Comparison of ENCODE assay signal across 8 cellular contexts in genomic region chr12:122871851-122872785, GRCh38. TPM values are rescaled to one million over a fixed set of nuclear protein-coding genes. Genes with fewer than 3 reads are reported as not detected.
DNase-seq lines count a peak whose midpoint lies in the region; ATAC-seq and TF ChIP-seq lines count a peak whose summit lies in the region.

No MANE protein-coding gene starts in this region.

- no peaks in the 10 kb centered on the region for H3K27me3 Mint-ChIP-seq in CD4-positive, alpha-beta T cell

- peak overlapping the region; percentile 18 for H3K27ac ChIP-seq in CD4-positive, alpha-beta T cell (ENCODE audit: low read depth, low read length)
- H3K27ac ChIP-seq in right atrium auricular region (peak overlapping the region; percentile 74 to 78), rectal smooth muscle tissue (ENCODE audit: low read depth, low read length) (peak overlapping the region; percentile 64)

- no peaks in the 10 kb centered on the region for H3K9me3 ChIP-seq in CD4-positive, alpha-beta T cell (ENCODE audit: control insufficient read depth, low read length)
- no peaks in the 10 kb centered on the region for H3K9me3 ChIP-seq in right atrium auricular region

- peak overlapping the region; percentile 61 for H3K27ac Mint-ChIP-seq in CD4-positive, alpha-beta T cell

- POLR2A ChIA-PET in CD4-positive, alpha-beta T cell (lab: Charles Lee), result interaction anchor here (0.6 to 5.6 kb wide), 13 partner anchors 9 to 730 kb away, joined by 3 to 81 read pairs (median 5); partner anchors contain the start of genes HIP1R, MPHOSPH9, MTRFR and VPS37B

- DNase-seq in CD4-positive, alpha-beta T cell, result peak in 2 of 10 experiments; percentile 30 to 43
- DNase-seq in amniotic stem cell (lab: John Stamatoyannopoulos, UW), result peak; percentile 25
- peak; percentile 78 for DNase-seq in right atrium auricular region (ENCODE audit: low spot score)
- DNase-seq in OCI-M1 (lab: John Stamatoyannopoulos, UW), result no peak

- ATAC-seq in CD4-positive, alpha-beta T cell (ENCODE audit: poor library complexity), result peak; percentile 43
- peak; percentile 37 for ATAC-seq in HG03432 (IDR thresholded peaks at IDR 0.05; ENCODE audit: unreplicated experiment)
- ATAC-seq in HG03280 (IDR thresholded peaks at IDR 0.05; ENCODE audit: unreplicated experiment), result no peak

- TF ChIP-seq CTCF in CD4-positive, alpha-beta T cell (IDR thresholded peaks at IDR 0.05), result no peak
- TF ChIP-seq CTCF in right atrium auricular region (IDR thresholded peaks at IDR 0.05), result no peak

- peak overlapping the region; percentile 86 for H3K4me3 Mint-ChIP-seq in CD4-positive, alpha-beta T cell

- no peak overlapping the region for H3K9ac ChIP-seq in rectal smooth muscle tissue (ENCODE audit: low read length)

- H3K36me3 Mint-ChIP-seq in CD4-positive, alpha-beta T cell (ENCODE audit: low read depth), result peaks cover 44% of the 10 kb centered on the region

- H3K4me3 ChIP-seq in right atrium auricular region (peak overlapping the region; percentile 15 to 38), rectal smooth muscle tissue (ENCODE audit: low read length) (peak overlapping the region; percentile 71)

- no peaks in the 10 kb centered on the region for H3K9me3 Mint-ChIP-seq in CD4-positive, alpha-beta T cell

- H3K36me3 ChIP-seq in right atrium auricular region (peaks cover 24% of the 10 kb centered on the region), rectal smooth muscle tissue (ENCODE audit: control insufficient read depth, insufficient read depth, low read length) (peaks cover 15% of the 10 kb centered on the region)

- no peaks in the 10 kb centered on the region for H3K27me3 ChIP-seq in CD4-positive, alpha-beta T cell (ENCODE audit: control insufficient read depth, insufficient read depth, low read length)
- no peaks in the 10 kb centered on the region for H3K27me3 ChIP-seq in right atrium auricular region
- no peaks in the 10 kb centered on the region for H3K27me3 ChIP-seq in rectal smooth muscle tissue (ENCODE audit: control insufficient read depth, insufficient read depth, low read length)

- H3K4me1 ChIP-seq in right atrium auricular region (peaks cover 0 to 90% of the 10 kb centered on the region in 2 donors), rectal smooth muscle tissue (ENCODE audit: control insufficient read depth, insufficient read depth, low read length) (peaks cover 20% of the 10 kb centered on the region)

- peaks cover 71% of the 10 kb centered on the region for H3K4me1 Mint-ChIP-seq in CD4-positive, alpha-beta T cell (ENCODE audit: low read depth)

- CTCF ChIA-PET in CD4-positive, alpha-beta T cell (lab: Charles Lee), result interaction anchor here (0.9 to 1.1 kb wide), 4 partner anchors 10 to 80 kb away, joined by 3 to 4 read pairs (median 3); no protein-coding TSS in a partner anchor

- intact Hi-C loops in CD4-positive, alpha-beta T cell (cut with DNase I, micrococcal nuclease), result loop anchor here in 1 of 2 experiments (2.0 to 5.0 kb wide), 2 partner anchors 27 to 365 kb away; no protein-coding TSS in a partner anchor

TF ChIP-seq in PFSK-1, 5 proteins besides CTCF, POLR2A, EP300 and RAD21:
- TF ChIP-seq POLR2AphosphoS5 (IDR thresholded peaks at IDR 0.05; ENCODE audit: low read depth, low read length), result no peak
- TF ChIP-seq FOXP2 (optimal IDR thresholded peaks at IDR 0.05; ENCODE audit: borderline replicate concordance, extremely low read depth, extremely low read length, insufficient read depth), result peak; percentile 55

RNA-seq across cellular contexts. Expression of gene VPS37B, which starts 23.8 kb away (rescaled TPM):
- 100 to 1,000 TPM in 1 of 2 experiments, 10 to 100 TPM in 1; 97.7 to 104 TPM for total RNA-seq in CD4-positive, alpha-beta T cell
- 34.9 TPM for polyA plus RNA-seq in PFSK-1 (2012; ENCODE audit: insufficient read length, low read depth)
- 10 to 100 TPM; 28.5 to 41.1 TPM for total RNA-seq in right atrium auricular region

RNA-seq across cellular contexts. Expression of gene HIP1R, which starts 36.9 kb away (rescaled TPM):
- 100 to 1,000 TPM; 184 to 185 TPM for total RNA-seq in CD4-positive, alpha-beta T cell
- 4.4 TPM for polyA plus RNA-seq in PFSK-1 (2012; ENCODE audit: insufficient read length, low read depth)
- total RNA-seq in right atrium auricular region, result 10 to 100 TPM; 32.4 to 43.8 TPM

Comparison
In these comparisons a context has a peak if more than half of its experiments do, and no peak if none do; other contexts are left out.
1. H3K27ac ChIP-seq: peak in every context shown above with its lines; median percentile 76 in right atrium auricular region; 64 in rectal smooth muscle tissue; 18 in CD4-positive, alpha-beta T cell.
2. RNA of gene HIP1R, which starts 36.9 kb away (total RNA-seq): 184 to 185 TPM in CD4-positive, alpha-beta T cell; 32.4 to 43.8 TPM in right atrium auricular region; every median in the first group is over 4 times any median in the second.